In the genomic region with DNA sequence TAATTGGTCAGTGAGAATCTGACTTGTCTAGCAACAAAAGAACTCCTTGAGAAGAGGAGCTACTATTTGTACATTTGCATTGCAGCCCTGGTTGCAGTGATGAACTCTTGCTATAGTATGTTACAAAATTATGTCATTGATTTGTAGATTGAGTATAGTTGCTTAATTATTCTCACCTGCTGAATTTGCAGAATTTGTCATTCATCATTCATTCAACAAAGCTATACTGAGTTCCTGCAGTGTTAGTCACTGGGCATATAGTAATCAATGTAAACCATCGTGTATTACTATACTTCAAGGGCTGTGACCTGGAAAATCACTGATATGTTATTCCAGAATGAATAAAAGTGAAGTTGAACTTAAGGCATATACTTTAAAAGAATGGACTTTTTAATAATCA, we compare ENCODE assay signal across 32 cellular contexts. TPM values are rescaled to one million over a fixed set of nuclear protein-coding genes. Genes with fewer than 3 reads are reported as not detected.
DNase-seq lines count a peak whose midpoint lies in the region; ATAC-seq, FAIRE-seq and TF ChIP-seq lines count a peak whose summit lies in the region.
"Had no signal": no experiment of that assay in that cellular context is flagged by ENCODE, and none has a peak within 500 bp of the region (broad histone marks: within the 10 kb centered on the region; RNA-seq: fewer than 3 reads in every experiment).

No MANE protein-coding gene starts in this region.

- H2AFZ ChIP-seq in astrocyte (ENCODE audit: low read depth, low read length): no peak overlapping the region

- no peaks in the 10 kb centered on the region for H3K9me3 ChIP-seq in right atrium auricular region
- no peaks in the 10 kb centered on the region for H3K9me3 ChIP-seq in heart right ventricle
- no peaks in the 10 kb centered on the region for H3K9me3 ChIP-seq in astrocyte (ENCODE audit: insufficient read depth, low read depth, low read length)
- H3K9me3 ChIP-seq: MG63, mucosa of descending colon, suprapubic skin had no signal

- H3K9me3 Mint-ChIP-seq in astrocyte (ENCODE audit: unreplicated experiment): no peaks in the 10 kb centered on the region
- H3K9me3 Mint-ChIP-seq in activated CD4-positive, alpha-beta T cell treated with anti-CD3 and anti-CD28 coated beads, Interleukin-2, amount 10 ng/mL, durations not matched to agents 24 days and 14 days: no peaks in the 10 kb centered on the region
- H3K9me3 Mint-ChIP-seq: activated B cell treated with CpG ODN at 0.5 μM for 24 hours; activated naive CD8-positive, alpha-beta T cell treated with anti-CD3 and anti-CD28 coated beads, Interleukin-2, amount 50 U/mL, for 24 hours; natural killer cell; stimulated activated naive B cell treated with anti-CD40 and anti-IgM and Interleukin-4, amounts not matched to agents 10 μg/mL and 1 μg/mL and 100 μg/mL, for 72 hours had no signal

- H3K36me3 ChIP-seq in right atrium auricular region: no peaks in the 10 kb centered on the region
- H3K36me3 ChIP-seq in heart right ventricle: no peaks in the 10 kb centered on the region
- no peaks in the 10 kb centered on the region for H3K36me3 ChIP-seq in astrocyte (ENCODE audit: insufficient read depth, low read length)
- H3K36me3 ChIP-seq: MG63, suprapubic skin had no signal

- intact Hi-C loops in heart right ventricle (cut with DNase I) (loop anchor here in 2 of 10 donors (5.0 kb wide), 1 partner anchor 49 kb away; a partner anchor contains a TSS), head of caudate nucleus (cut with DNase I) (no loop called here)
- intact Hi-C loops in activated CD4-positive, alpha-beta T cell treated with anti-CD3 and anti-CD28 coated beads, Interleukin-2, amount 10 ng/mL, durations not matched to agents 24 days and 14 days (cut with micrococcal nuclease): no loop called here

- ATAC-seq in heart right ventricle (no peak), GM21390 (IDR thresholded peaks at IDR 0.05; ENCODE audit: unreplicated experiment) (no peak)
- ATAC-seq: activated naive CD8-positive, alpha-beta T cell treated with anti-CD3 and anti-CD28 coated beads, Interleukin-2, amount 50 U/mL, for 24 hours; mucosa of descending colon; natural killer cell; stimulated activated naive B cell treated with anti-CD40 and anti-IgM and Interleukin-4, amounts not matched to agents 10 μg/mL and 1 μg/mL and 100 μg/mL, for 72 hours had no signal

- TF ChIP-seq CTCF in right atrium auricular region (IDR thresholded peaks at IDR 0.05) (no peak), heart right ventricle (IDR thresholded peaks at IDR 0.05) (no peak), astrocyte (IDR thresholded peaks at IDR 0.05; ENCODE audit: insufficient read depth, low read depth, low read length) (no peak)

- no peaks in the 10 kb centered on the region for H3K27me3 Mint-ChIP-seq in astrocyte (ENCODE audit: low read depth, unreplicated experiment)
- peaks cover 16% of the 10 kb centered on the region for H3K27me3 Mint-ChIP-seq in activated CD4-positive, alpha-beta T cell treated with anti-CD3 and anti-CD28 coated beads, Interleukin-2, amount 10 ng/mL, durations not matched to agents 24 days and 14 days

- H3K4me1 ChIP-seq in right atrium auricular region: peaks cover 0 to 45% of the 10 kb centered on the region in 2 donors
- H3K4me1 ChIP-seq in heart right ventricle: peaks cover 3 to 64% (median 50%) of the 10 kb centered on the region in 9 donors
- peaks cover 20% of the 10 kb centered on the region for H3K4me1 ChIP-seq in astrocyte (ENCODE audit: insufficient read depth, low read length)

- H3K4me3 Mint-ChIP-seq in astrocyte (ENCODE audit: unreplicated experiment): no peak overlapping the region
- H3K4me3 Mint-ChIP-seq in activated CD4-positive, alpha-beta T cell treated with anti-CD3 and anti-CD28 coated beads, Interleukin-2, amount 10 ng/mL, durations not matched to agents 24 days and 14 days: no peak overlapping the region
- H3K4me3 Mint-ChIP-seq: activated B cell treated with CpG ODN at 0.5 μM for 24 hours; activated naive CD8-positive, alpha-beta T cell treated with anti-CD3 and anti-CD28 coated beads, Interleukin-2, amount 50 U/mL, for 24 hours; CD4-positive, CD25-positive, alpha-beta regulatory T cell; natural killer cell; stimulated activated naive B cell treated with anti-CD40 and anti-IgM and Interleukin-4, amounts not matched to agents 10 μg/mL and 1 μg/mL and 100 μg/mL, for 72 hours had no signal

- no peaks in the 10 kb centered on the region for H3K79me2 ChIP-seq in astrocyte (ENCODE audit: insufficient read depth, low read length)

- DNase-seq in right atrium auricular region (ENCODE audit: low spot score) (no peak), heart right ventricle (no peak), astrocyte (ENCODE audit: low read depth) (no peak), fibroblast of peridontal ligament (ENCODE audit: extremely low read depth) (peak; percentile 18), iPS-NIHi7 (ENCODE audit: extremely low spot score) (no peak), head of caudate nucleus (no peak)
- no peak for DNase-seq in activated CD4-positive, alpha-beta T cell treated with anti-CD3 and anti-CD28 coated beads, Interleukin-2, amount 10 ng/mL, durations not matched to agents 24 days and 14 days
- DNase-seq: activated B cell treated with CpG ODN at 0.5 μM for 24 hours; activated naive CD8-positive, alpha-beta T cell treated with anti-CD3 and anti-CD28 coated beads, Interleukin-2, amount 50 U/mL, for 24 hours; activated T-cell treated with anti-CD3 and anti-CD28 coated beads, Interleukin-2, amount 50 U/mL, for 48 hours; Calu3; CD4-positive, CD25-positive, alpha-beta regulatory T cell; DND-41; glutamatergic neuron; KG1; MG63; mucosa of descending colon; natural killer cell; NCI-H1105 treated with DMSO at 0.1 percent for 48 hours; NCI-H187 treated with DMSO at 0.1 percent for 48 hours; NCI-H2171 treated with DMSO at 0.1 percent for 48 hours; NCI-H510A; nucleus accumbens; stimulated activated naive B cell treated with anti-CD40 and anti-IgM and Interleukin-4, amounts not matched to agents 10 μg/mL and 1 μg/mL and 100 μg/mL, for 72 hours had no signal

- H3K27me3 ChIP-seq in right atrium auricular region (no peaks in the 10 kb centered on the region), heart right ventricle (no peaks in the 10 kb centered on the region), astrocyte (ENCODE audit: insufficient read depth, low read length) (no peaks in the 10 kb centered on the region)
- H3K27me3 ChIP-seq: MG63, suprapubic skin had no signal

- H3K4me2 ChIP-seq in astrocyte (ENCODE audit: low read length): peak overlapping the region; percentile 70

- peaks cover 7% of the 10 kb centered on the region for H3K36me3 Mint-ChIP-seq in astrocyte (ENCODE audit: low read depth, unreplicated experiment)
- no peaks in the 10 kb centered on the region for H3K36me3 Mint-ChIP-seq in activated CD4-positive, alpha-beta T cell treated with anti-CD3 and anti-CD28 coated beads, Interleukin-2, amount 10 ng/mL, durations not matched to agents 24 days and 14 days (ENCODE audit: low read depth)
- H3K36me3 Mint-ChIP-seq: CD4-positive, CD25-positive, alpha-beta regulatory T cell; natural killer cell; stimulated activated naive B cell treated with anti-CD40 and anti-IgM and Interleukin-4, amounts not matched to agents 10 μg/mL and 1 μg/mL and 100 μg/mL, for 72 hours had no signal

- no peak overlapping the region for H3K4me3 ChIP-seq in right atrium auricular region
- no peak overlapping the region for H3K4me3 ChIP-seq in heart right ventricle
- H3K4me3 ChIP-seq in astrocyte (ENCODE audit: insufficient read depth, low read depth, low read length): no peak overlapping the region
- H3K4me3 ChIP-seq: lung, MG63, mucosa of descending colon, suprapubic skin had no signal

- 72 to 81% methylated on average over 1 of the region's 1 CpG for WGBS in heart right ventricle, 2 donors

- no peaks in the 10 kb centered on the region for H4K20me1 ChIP-seq in astrocyte (ENCODE audit: insufficient read depth, low read length)

- H3K9ac ChIP-seq in astrocyte (ENCODE audit: low read length): no peak overlapping the region

- H3K27ac Mint-ChIP-seq in astrocyte (ENCODE audit: unreplicated experiment): no peak overlapping the region
- H3K27ac Mint-ChIP-seq in activated CD4-positive, alpha-beta T cell treated with anti-CD3 and anti-CD28 coated beads, Interleukin-2, amount 10 ng/mL, durations not matched to agents 24 days and 14 days: no peak overlapping the region
- H3K27ac Mint-ChIP-seq: activated B cell treated with CpG ODN at 0.5 μM for 24 hours; activated naive CD8-positive, alpha-beta T cell treated with anti-CD3 and anti-CD28 coated beads, Interleukin-2, amount 50 U/mL, for 24 hours; CD4-positive, CD25-positive, alpha-beta regulatory T cell; natural killer cell; stimulated activated naive B cell treated with anti-CD40 and anti-IgM and Interleukin-4, amounts not matched to agents 10 μg/mL and 1 μg/mL and 100 μg/mL, for 72 hours had no signal

- H3K27ac ChIP-seq in right atrium auricular region: peak overlapping the region; percentile 13 to 43
- H3K27ac ChIP-seq in heart right ventricle: peak overlapping the region in 3 of 10 donors; percentile 72 to 83 (median 77)
- peak overlapping the region; percentile 52 for H3K27ac ChIP-seq in astrocyte (ENCODE audit: low read depth, low read length)
- H3K27ac ChIP-seq: suprapubic skin had no signal

- H3K4me1 Mint-ChIP-seq in astrocyte (ENCODE audit: low read depth, unreplicated experiment): peaks cover 28% of the 10 kb centered on the region
- no peaks in the 10 kb centered on the region for H3K4me1 Mint-ChIP-seq in activated CD4-positive, alpha-beta T cell treated with anti-CD3 and anti-CD28 coated beads, Interleukin-2, amount 10 ng/mL, durations not matched to agents 24 days and 14 days
- H3K4me1 Mint-ChIP-seq: activated B cell treated with CpG ODN at 0.5 μM for 24 hours; activated naive CD8-positive, alpha-beta T cell treated with anti-CD3 and anti-CD28 coated beads, Interleukin-2, amount 50 U/mL, for 24 hours; CD4-positive, CD25-positive, alpha-beta regulatory T cell; natural killer cell; stimulated activated naive B cell treated with anti-CD40 and anti-IgM and Interleukin-4, amounts not matched to agents 10 μg/mL and 1 μg/mL and 100 μg/mL, for 72 hours had no signal

- no peak for FAIRE-seq in astrocyte (lab: Jason Lieb, UNC)
- FAIRE-seq: H1 had no signal

RNA-seq across cellular contexts. Expression of a gene that starts 50.1 kb away (rescaled TPM):
- 10 to 100 TPM; 31.8 to 50.9 TPM for total RNA-seq in right atrium auricular region
- total RNA-seq in heart right ventricle: 10 to 100 TPM; 39.5 to 83.6 (median 58.5) TPM
- polyA plus RNA-seq in heart right ventricle: 10 to 100 TPM; 54.2 to 62.4 TPM
- total RNA-seq in astrocyte: 20.9 and 23.8 TPM in 2 replicates
- not detected in 2 replicates for total RNA-seq in activated CD4-positive, alpha-beta T cell treated with anti-CD3 and anti-CD28 coated beads, Interleukin-2, amount 10 ng/mL, durations not matched to agents 24 days and 14 days
- total RNA-seq: A172; CD4-positive, CD25-positive, alpha-beta regulatory T cell; OCI-LY7; pulmonary artery endothelial cell; T-helper 1 cell treated with Interleukin-12 subunit alpha and Interleukin-12 subunit beta and Interleukin-4 antibody, amounts not matched to agents 30 ng/mL and 1 ng/mL, for 36 hours had no signal
- polyA plus RNA-seq: CD4-positive, CD25-positive, alpha-beta regulatory T cell had no signal

Comparison
In these comparisons a context has a peak if more than half of its experiments do, and no peak if none do; other contexts are left out.
1. RNA of a gene that starts 50.1 kb away (total RNA-seq): 39.5 to 83.6 TPM in heart right ventricle, 31.8 to 50.9 TPM in right atrium auricular region and 20.9 to 23.8 TPM in astrocyte; not detected in activated CD4-positive, alpha-beta T cell treated with anti-CD3 and anti-CD28 coated beads, Interleukin-2, amount 10 ng/mL, durations not matched to agents 24 days and 14 days; every median in the first group is over 10 times any median in the second.